18 cellular contexts compared by ENCODE assay signal in the genomic region with DNA sequence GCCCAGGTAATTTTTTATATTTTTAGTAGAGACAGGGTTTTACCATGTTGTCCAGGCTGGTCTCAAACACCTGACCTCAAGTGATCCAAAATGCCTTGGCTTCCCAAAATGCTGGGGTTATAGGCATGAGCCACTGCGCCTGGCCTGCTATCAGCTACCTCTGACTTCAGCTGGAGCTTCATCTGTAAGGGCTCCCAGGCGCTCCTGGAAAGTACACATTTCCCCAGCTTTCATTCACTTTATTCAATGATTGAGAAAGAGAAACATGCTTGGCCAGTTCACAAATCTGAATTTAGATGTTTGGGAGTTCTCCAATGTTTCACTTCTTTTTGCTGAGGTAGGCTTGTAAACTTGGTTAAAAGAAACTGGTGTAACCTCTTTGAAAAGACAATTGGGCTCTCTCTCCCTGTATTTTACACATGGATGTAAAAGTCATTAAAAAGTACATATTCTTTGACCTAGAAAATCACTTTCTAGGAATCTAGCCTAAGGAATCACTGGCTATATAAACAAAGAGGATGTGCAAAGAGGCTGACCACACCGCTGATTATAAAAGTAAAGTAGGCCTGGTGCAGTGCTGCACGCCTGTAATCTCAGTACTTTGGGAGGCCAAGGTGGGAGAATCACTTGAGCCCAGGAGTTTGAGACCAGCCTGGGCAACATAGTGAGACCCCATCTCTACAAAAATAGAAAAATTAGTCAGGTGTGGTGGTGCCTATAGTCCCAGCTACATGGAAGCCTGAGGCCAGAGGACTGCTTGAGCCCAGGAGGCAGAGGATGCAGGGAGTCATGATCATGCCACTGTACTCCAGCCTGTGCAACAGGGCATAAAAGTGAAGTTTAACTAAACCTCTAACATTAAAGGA.
DNase-seq lines count a peak whose midpoint lies in the region; ATAC-seq and TF ChIP-seq lines count a peak whose summit lies in the region.
"Had no signal": no experiment of that assay in that cellular context is flagged by ENCODE, and none has a peak within 500 bp of the region (broad histone marks: within the 10 kb centered on the region; RNA-seq: fewer than 3 reads in every experiment).

No MANE protein-coding gene starts in this region.

- peaks cover 39% of the 10 kb centered on the region for H4K20me1 ChIP-seq in DOHH2 (ENCODE audit: control insufficient read depth, insufficient read depth, low read depth, low read length)

- H3K9me3 Mint-ChIP-seq in activated CD8-positive, alpha-beta T cell treated with anti-CD3 and anti-CD28 coated beads for 36 hours = no peaks in the 10 kb centered on the region
- H3K9me3 Mint-ChIP-seq in activated CD8-positive, alpha-beta T cell treated with anti-CD3 and anti-CD28 coated beads, Interleukin-2, amount 10 ng/mL, durations not matched to agents 7 days and 5 days (ENCODE audit: insufficient read depth) = no peaks in the 10 kb centered on the region
- H3K9me3 Mint-ChIP-seq in mesothelial cell of epicardium = peaks cover 7% of the 10 kb centered on the region
- H3K9me3 Mint-ChIP-seq: CD8-positive, alpha-beta T cell had no signal

- H3K36me3 ChIP-seq in DOHH2 (ENCODE audit: control insufficient read depth, low read length) (peaks cover 62% of the 10 kb centered on the region), ascending aorta (no peaks in the 10 kb centered on the region)
- H3K36me3 ChIP-seq: HAP-1, MG63, Peyer's patch had no signal

- H3K4me2 ChIP-seq in DOHH2 (ENCODE audit: low read length) = peak overlapping the region; percentile 17
- H3K4me2 ChIP-seq: KMS-11 had no signal

- ATAC-seq in activated CD8-positive, alpha-beta T cell treated with anti-CD3 and anti-CD28 coated beads for 36 hours = no peak
- no peak for ATAC-seq in activated CD8-positive, alpha-beta T cell treated with anti-CD3 and anti-CD28 coated beads, Interleukin-2, amount 10 ng/mL, durations not matched to agents 7 days and 5 days
- no peak for ATAC-seq in HG03280 (IDR thresholded peaks at IDR 0.05; ENCODE audit: unreplicated experiment)
- no peak for ATAC-seq in GM18868 (IDR thresholded peaks at IDR 0.05; ENCODE audit: unreplicated experiment)
- ATAC-seq: CD8-positive, alpha-beta T cell had no signal

- no peaks in the 10 kb centered on the region for H3K27me3 ChIP-seq in DOHH2 (ENCODE audit: control insufficient read depth, low read length)
- no peaks in the 10 kb centered on the region for H3K27me3 ChIP-seq in ascending aorta
- H3K27me3 ChIP-seq: MG63, Peyer's patch had no signal

- H3K27me3 Mint-ChIP-seq in activated CD8-positive, alpha-beta T cell treated with anti-CD3 and anti-CD28 coated beads for 36 hours = no peaks in the 10 kb centered on the region
- no peaks in the 10 kb centered on the region for H3K27me3 Mint-ChIP-seq in activated CD8-positive, alpha-beta T cell treated with anti-CD3 and anti-CD28 coated beads, Interleukin-2, amount 10 ng/mL, durations not matched to agents 7 days and 5 days (ENCODE audit: low read depth)
- no peaks in the 10 kb centered on the region for H3K27me3 Mint-ChIP-seq in mesothelial cell of epicardium (ENCODE audit: low read depth)

- peaks cover 77% of the 10 kb centered on the region for H3K4me1 ChIP-seq in DOHH2 (ENCODE audit: control insufficient read depth, low read length)
- peaks cover 0 to 39% of the 10 kb centered on the region in 2 donors for H3K4me1 ChIP-seq in ascending aorta
- H3K4me1 ChIP-seq: HAP-1, Peyer's patch had no signal

- no peaks in the 10 kb centered on the region for H3K9me2 ChIP-seq in DOHH2 (replicated peaks; ENCODE audit: control insufficient read depth, low read length)

- POLR2A ChIA-PET in activated CD8-positive, alpha-beta T cell treated with anti-CD3 and anti-CD28 coated beads for 36 hours (lab: Charles Lee) = interaction anchor here (0.5 to 1.9 kb wide), 4 partner anchors 10 to 180 kb away, joined by 3 to 7 read pairs (median 4); no protein-coding TSS in a partner anchor
- POLR2A ChIA-PET in activated CD8-positive, alpha-beta T cell treated with anti-CD3 and anti-CD28 coated beads, Interleukin-2, amount 10 ng/mL, durations not matched to agents 7 days and 5 days (lab: Charles Lee) = interaction anchor here (0.8 to 2.0 kb wide), 2 partner anchors 10 to 11 kb away, joined by 3 to 7 read pairs; no protein-coding TSS in a partner anchor

- CTCF ChIA-PET in activated CD8-positive, alpha-beta T cell treated with anti-CD3 and anti-CD28 coated beads for 36 hours (lab: Charles Lee) = interaction anchor here (1.4 to 1.5 kb wide), 2 partner anchors 11 to 14 kb away, joined by 3 read pairs; no protein-coding TSS in a partner anchor
- CTCF ChIA-PET in activated CD8-positive, alpha-beta T cell treated with anti-CD3 and anti-CD28 coated beads, Interleukin-2, amount 10 ng/mL, durations not matched to agents 7 days and 5 days (lab: Charles Lee) = interaction anchor here (0.6 to 2.1 kb wide), 6 partner anchors 8 to 192 kb away, joined by 3 to 7 read pairs (median 4); no protein-coding TSS in a partner anchor

- H3F3A ChIP-seq in DOHH2 (ENCODE audit: control insufficient read depth, insufficient read depth) = peaks cover 45% of the 10 kb centered on the region

- H3K27ac ChIP-seq in DOHH2 (ENCODE audit: low read depth, low read length) (no peak overlapping the region), ascending aorta (peak overlapping the region; percentile 2 to 24)
- H3K27ac ChIP-seq: 22Rv1, KMS-11, Peyer's patch had no signal

- H3K9me3 ChIP-seq in DOHH2 (ENCODE audit: control insufficient read depth, insufficient read depth, low read length) (no peaks in the 10 kb centered on the region), ascending aorta (no peaks in the 10 kb centered on the region)
- H3K9me3 ChIP-seq: HAP-1, MG63, Peyer's patch had no signal

- peaks cover 61% of the 10 kb centered on the region for H3K36me3 Mint-ChIP-seq in activated CD8-positive, alpha-beta T cell treated with anti-CD3 and anti-CD28 coated beads for 36 hours (ENCODE audit: low read depth)
- peaks cover 49% of the 10 kb centered on the region for H3K36me3 Mint-ChIP-seq in activated CD8-positive, alpha-beta T cell treated with anti-CD3 and anti-CD28 coated beads, Interleukin-2, amount 10 ng/mL, durations not matched to agents 7 days and 5 days (ENCODE audit: low read depth)
- peaks cover 4% of the 10 kb centered on the region for H3K36me3 Mint-ChIP-seq in mesothelial cell of epicardium

- peaks cover 93% of the 10 kb centered on the region for H3K79me2 ChIP-seq in DOHH2 (ENCODE audit: control insufficient read depth, low read length)

- peak overlapping the region; percentile 34 for H3K27ac Mint-ChIP-seq in activated CD8-positive, alpha-beta T cell treated with anti-CD3 and anti-CD28 coated beads for 36 hours
- no peak overlapping the region for H3K27ac Mint-ChIP-seq in activated CD8-positive, alpha-beta T cell treated with anti-CD3 and anti-CD28 coated beads, Interleukin-2, amount 10 ng/mL, durations not matched to agents 7 days and 5 days
- H3K27ac Mint-ChIP-seq in mesothelial cell of epicardium = peak overlapping the region; percentile 78
- H3K27ac Mint-ChIP-seq: CD8-positive, alpha-beta T cell had no signal

- H3K4me3 Mint-ChIP-seq in activated CD8-positive, alpha-beta T cell treated with anti-CD3 and anti-CD28 coated beads for 36 hours = no peak overlapping the region
- H3K4me3 Mint-ChIP-seq in activated CD8-positive, alpha-beta T cell treated with anti-CD3 and anti-CD28 coated beads, Interleukin-2, amount 10 ng/mL, durations not matched to agents 7 days and 5 days = no peak overlapping the region
- H3K4me3 Mint-ChIP-seq in mesothelial cell of epicardium = no peak overlapping the region
- H3K4me3 Mint-ChIP-seq: CD8-positive, alpha-beta T cell had no signal

- no peak for TF ChIP-seq CTCF in activated CD8-positive, alpha-beta T cell treated with anti-CD3 and anti-CD28 coated beads for 36 hours (IDR thresholded peaks at IDR 0.05)
- no peak for TF ChIP-seq CTCF in DOHH2 (IDR thresholded peaks at IDR 0.05; ENCODE audit: low read depth, low read length, poor library complexity, severe bottlenecking)
- TF ChIP-seq CTCF in ascending aorta (IDR thresholded peaks at IDR 0.05) = no peak
- TF ChIP-seq CTCF in mesothelial cell of epicardium (IDR thresholded peaks at IDR 0.05; ENCODE audit: unreplicated experiment) = no peak

- peaks cover 65% of the 10 kb centered on the region for H3K4me1 Mint-ChIP-seq in activated CD8-positive, alpha-beta T cell treated with anti-CD3 and anti-CD28 coated beads for 36 hours (ENCODE audit: low read depth)
- H3K4me1 Mint-ChIP-seq in activated CD8-positive, alpha-beta T cell treated with anti-CD3 and anti-CD28 coated beads, Interleukin-2, amount 10 ng/mL, durations not matched to agents 7 days and 5 days (ENCODE audit: low read depth) = peaks cover 57% of the 10 kb centered on the region
- peaks cover 30% of the 10 kb centered on the region for H3K4me1 Mint-ChIP-seq in mesothelial cell of epicardium

- no peak for DNase-seq in activated CD8-positive, alpha-beta T cell treated with anti-CD3 and anti-CD28 coated beads for 36 hours
- no peak for DNase-seq in activated CD8-positive, alpha-beta T cell treated with anti-CD3 and anti-CD28 coated beads, Interleukin-2, amount 10 ng/mL, durations not matched to agents 7 days and 5 days
- DNase-seq in ascending aorta (ENCODE audit: low spot score in 2 of 2) (no peak), mesothelial cell of epicardium (ENCODE audit: low spot score in 2 of 2, unreplicated experiment in 2 of 2) (no peak), germinal center (ENCODE audit: low spot score) (no peak)
- DNase-seq: CD8-positive, alpha-beta T cell; MG63; NCI-H1092; NCI-H2081 treated with DMSO at 0.1 percent for 48 hours; NCI-H524; Peyer's patch; Right ventricle myocardium superior had no signal

- H3K4me3 ChIP-seq in DOHH2 (ENCODE audit: low read length) = 0 out of 2 replicates have a peak overlapping the region, but pooled peaks have one; percentile 21
- no peak overlapping the region for H3K4me3 ChIP-seq in ascending aorta
- H3K4me3 ChIP-seq: HAP-1, MG63, Peyer's patch had no signal

- intact Hi-C loops in activated CD8-positive, alpha-beta T cell treated with anti-CD3 and anti-CD28 coated beads for 36 hours (cut with micrococcal nuclease) = no loop called here
- intact Hi-C loops in ascending aorta (cut with DNase I) = loop anchor here (5.0 kb wide), 1 partner anchor 130 kb away; a partner anchor contains a TSS
